2 cellular contexts compared by ENCODE assay signal in the genomic region with DNA sequence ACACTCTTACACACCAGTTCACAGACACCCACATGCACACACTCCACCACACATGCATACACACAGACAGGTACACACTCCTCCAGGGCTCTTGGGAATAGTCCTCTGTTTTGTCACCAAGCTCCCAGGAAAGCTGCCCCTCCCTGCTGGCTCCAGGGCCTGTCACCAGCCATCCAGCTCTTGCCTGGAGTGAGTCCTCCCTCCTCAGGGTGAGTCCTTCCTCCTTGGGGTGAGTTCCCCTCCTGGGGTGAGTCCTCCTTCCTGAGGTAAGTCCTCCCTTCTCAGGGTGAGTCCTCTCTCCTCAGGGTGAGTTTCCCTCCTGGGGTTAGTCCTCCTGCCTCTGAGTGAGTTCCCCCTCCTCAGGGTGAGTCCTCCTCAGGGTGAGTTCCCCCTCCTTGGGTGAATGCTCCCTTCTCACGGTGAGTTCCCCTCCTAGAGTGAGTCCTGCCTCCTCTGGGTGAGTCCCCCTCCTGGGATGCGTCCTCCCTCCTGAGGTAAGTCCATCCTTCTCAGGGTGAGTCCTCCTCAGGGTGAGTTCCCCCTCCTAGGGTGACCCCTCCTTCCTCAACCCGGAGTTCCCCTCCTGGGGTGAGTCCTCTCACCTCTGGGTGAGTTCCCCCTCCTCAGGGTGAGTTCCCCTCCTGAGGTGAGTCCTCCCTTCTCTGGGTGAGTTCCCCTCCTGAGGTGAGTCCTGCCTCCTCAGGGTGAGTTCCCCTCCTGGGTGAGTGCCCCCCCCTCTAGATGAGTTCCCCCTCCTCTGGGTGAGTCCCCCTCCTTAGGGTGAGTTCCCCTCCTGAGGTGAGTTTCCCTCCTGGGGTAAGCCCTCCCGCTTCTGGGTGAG.
TF ChIP-seq lines count a peak whose summit lies in the region.

No MANE protein-coding gene starts in this region.

TF ChIP-seq in WTC11, 78 proteins besides CTCF, POLR2A, EP300 and RAD21:
- TF ChIP-seq, protein P1, sequence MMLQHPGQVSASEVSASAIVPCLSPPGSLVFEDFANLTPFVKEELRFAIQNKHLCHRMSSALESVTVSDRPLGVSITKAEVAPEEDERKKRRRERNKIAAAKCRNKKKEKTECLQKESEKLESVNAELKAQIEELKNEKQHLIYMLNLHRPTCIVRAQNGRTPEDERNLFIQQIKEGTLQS (CRISPR knock-in tag; conservative IDR thresholded peaks at IDR 0.05), result no peak
- TF ChIP-seq, protein P2, sequence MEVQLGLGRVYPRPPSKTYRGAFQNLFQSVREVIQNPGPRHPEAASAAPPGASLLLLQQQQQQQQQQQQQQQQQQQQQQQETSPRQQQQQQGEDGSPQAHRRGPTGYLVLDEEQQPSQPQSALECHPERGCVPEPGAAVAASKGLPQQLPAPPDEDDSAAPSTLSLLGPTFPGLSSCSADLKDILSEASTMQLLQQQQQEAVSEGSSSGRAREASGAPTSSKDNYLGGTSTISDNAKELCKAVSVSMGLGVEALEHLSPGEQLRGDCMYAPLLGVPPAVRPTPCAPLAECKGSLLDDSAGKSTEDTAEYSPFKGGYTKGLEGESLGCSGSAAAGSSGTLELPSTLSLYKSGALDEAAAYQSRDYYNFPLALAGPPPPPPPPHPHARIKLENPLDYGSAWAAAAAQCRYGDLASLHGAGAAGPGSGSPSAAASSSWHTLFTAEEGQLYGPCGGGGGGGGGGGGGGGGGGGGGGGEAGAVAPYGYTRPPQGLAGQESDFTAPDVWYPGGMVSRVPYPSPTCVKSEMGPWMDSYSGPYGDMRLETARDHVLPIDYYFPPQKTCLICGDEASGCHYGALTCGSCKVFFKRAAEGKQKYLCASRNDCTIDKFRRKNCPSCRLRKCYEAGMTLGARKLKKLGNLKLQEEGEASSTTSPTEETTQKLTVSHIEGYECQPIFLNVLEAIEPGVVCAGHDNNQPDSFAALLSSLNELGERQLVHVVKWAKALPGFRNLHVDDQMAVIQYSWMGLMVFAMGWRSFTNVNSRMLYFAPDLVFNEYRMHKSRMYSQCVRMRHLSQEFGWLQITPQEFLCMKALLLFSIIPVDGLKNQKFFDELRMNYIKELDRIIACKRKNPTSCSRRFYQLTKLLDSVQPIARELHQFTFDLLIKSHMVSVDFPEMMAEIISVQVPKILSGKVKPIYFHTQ (CRISPR knock-in tag; IDR thresholded peaks at IDR 0.05), result no peak
- TF ChIP-seq, protein P3, sequence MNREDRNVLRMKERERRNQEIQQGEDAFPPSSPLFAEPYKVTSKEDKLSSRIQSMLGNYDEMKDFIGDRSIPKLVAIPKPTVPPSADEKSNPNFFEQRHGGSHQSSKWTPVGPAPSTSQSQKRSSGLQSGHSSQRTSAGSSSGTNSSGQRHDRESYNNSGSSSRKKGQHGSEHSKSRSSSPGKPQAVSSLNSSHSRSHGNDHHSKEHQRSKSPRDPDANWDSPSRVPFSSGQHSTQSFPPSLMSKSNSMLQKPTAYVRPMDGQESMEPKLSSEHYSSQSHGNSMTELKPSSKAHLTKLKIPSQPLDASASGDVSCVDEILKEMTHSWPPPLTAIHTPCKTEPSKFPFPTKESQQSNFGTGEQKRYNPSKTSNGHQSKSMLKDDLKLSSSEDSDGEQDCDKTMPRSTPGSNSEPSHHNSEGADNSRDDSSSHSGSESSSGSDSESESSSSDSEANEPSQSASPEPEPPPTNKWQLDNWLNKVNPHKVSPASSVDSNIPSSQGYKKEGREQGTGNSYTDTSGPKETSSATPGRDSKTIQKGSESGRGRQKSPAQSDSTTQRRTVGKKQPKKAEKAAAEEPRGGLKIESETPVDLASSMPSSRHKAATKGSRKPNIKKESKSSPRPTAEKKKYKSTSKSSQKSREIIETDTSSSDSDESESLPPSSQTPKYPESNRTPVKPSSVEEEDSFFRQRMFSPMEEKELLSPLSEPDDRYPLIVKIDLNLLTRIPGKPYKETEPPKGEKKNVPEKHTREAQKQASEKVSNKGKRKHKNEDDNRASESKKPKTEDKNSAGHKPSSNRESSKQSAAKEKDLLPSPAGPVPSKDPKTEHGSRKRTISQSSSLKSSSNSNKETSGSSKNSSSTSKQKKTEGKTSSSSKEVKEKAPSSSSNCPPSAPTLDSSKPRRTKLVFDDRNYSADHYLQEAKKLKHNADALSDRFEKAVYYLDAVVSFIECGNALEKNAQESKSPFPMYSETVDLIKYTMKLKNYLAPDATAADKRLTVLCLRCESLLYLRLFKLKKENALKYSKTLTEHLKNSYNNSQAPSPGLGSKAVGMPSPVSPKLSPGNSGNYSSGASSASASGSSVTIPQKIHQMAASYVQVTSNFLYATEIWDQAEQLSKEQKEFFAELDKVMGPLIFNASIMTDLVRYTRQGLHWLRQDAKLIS (CRISPR knock-in tag; IDR thresholded peaks at IDR 0.05; ENCODE audit: borderline replicate concordance), result no peak
- TF ChIP-seq, protein P4, sequence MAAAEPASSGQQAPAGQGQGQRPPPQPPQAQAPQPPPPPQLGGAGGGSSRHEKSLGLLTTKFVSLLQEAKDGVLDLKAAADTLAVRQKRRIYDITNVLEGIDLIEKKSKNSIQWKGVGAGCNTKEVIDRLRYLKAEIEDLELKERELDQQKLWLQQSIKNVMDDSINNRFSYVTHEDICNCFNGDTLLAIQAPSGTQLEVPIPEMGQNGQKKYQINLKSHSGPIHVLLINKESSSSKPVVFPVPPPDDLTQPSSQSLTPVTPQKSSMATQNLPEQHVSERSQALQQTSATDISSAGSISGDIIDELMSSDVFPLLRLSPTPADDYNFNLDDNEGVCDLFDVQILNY (CRISPR knock-in tag; IDR thresholded peaks at IDR 0.05), result no peak
- TF ChIP-seq ZNF263 (CRISPR knock-in tag; IDR thresholded peaks at IDR 0.05; ENCODE audit: low read depth) (peak; percentile 58; the same call in 1 of the 2 replicates), ZNF121 (CRISPR knock-in tag; IDR thresholded peaks at IDR 0.05) (no peak)
TF ChIP-seq in WTC11: peak in this region for 1.

TF ChIP-seq in HepG2, 621 proteins besides CTCF, POLR2A, EP300 and RAD21:
- TF ChIP-seq GZF1 (CRISPR knock-in tag; IDR thresholded peaks at IDR 0.05) (no peak), ZNF451 (CRISPR knock-in tag; IDR thresholded peaks at IDR 0.05) (no peak), PHF5A (CRISPR knock-in tag; IDR thresholded peaks at IDR 0.05; ENCODE audit: low read depth, unreplicated experiment) (no peak), KAT2B (IDR thresholded peaks at IDR 0.05; ENCODE audit: borderline replicate concordance, low read depth, low read length) (no peak), ZIK1 (CRISPR knock-in tag; IDR thresholded peaks at IDR 0.05; ENCODE audit: borderline replicate concordance, low read depth) (no peak), ZNF263 (CRISPR knock-in tag; IDR thresholded peaks at IDR 0.05) (peak; percentile 87), SETDB1 (CRISPR knock-in tag; IDR thresholded peaks at IDR 0.05; ENCODE audit: borderline replicate concordance) (no peak)
- TF ChIP-seq, protein P5, sequence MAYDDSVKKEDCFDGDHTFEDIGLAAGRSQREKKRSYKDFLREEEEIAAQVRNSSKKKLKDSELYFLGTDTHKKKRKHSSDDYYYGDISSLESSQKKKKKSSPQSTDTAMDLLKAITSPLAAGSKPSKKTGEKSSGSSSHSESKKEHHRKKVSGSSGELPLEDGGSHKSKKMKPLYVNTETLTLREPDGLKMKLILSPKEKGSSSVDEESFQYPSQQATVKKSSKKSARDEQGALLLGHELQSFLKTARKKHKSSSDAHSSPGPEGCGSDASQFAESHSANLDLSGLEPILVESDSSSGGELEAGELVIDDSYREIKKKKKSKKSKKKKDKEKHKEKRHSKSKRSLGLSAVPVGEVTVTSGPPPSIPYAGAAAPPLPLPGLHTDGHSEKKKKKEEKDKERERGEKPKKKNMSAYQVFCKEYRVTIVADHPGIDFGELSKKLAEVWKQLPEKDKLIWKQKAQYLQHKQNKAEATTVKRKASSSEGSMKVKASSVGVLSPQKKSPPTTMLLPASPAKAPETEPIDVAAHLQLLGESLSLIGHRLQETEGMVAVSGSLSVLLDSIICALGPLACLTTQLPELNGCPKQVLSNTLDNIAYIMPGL (CRISPR knock-in tag; IDR thresholded peaks at IDR 0.05; ENCODE audit: borderline replicate concordance in 1 of 2, low read depth in 1 of 2), result no peak
- TF ChIP-seq, protein P6, sequence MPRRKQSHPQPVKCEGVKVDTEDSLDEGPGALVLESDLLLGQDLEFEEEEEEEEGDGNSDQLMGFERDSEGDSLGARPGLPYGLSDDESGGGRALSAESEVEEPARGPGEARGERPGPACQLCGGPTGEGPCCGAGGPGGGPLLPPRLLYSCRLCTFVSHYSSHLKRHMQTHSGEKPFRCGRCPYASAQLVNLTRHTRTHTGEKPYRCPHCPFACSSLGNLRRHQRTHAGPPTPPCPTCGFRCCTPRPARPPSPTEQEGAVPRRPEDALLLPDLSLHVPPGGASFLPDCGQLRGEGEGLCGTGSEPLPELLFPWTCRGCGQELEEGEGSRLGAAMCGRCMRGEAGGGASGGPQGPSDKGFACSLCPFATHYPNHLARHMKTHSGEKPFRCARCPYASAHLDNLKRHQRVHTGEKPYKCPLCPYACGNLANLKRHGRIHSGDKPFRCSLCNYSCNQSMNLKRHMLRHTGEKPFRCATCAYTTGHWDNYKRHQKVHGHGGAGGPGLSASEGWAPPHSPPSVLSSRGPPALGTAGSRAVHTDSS (CRISPR knock-in tag; conservative IDR thresholded peaks at IDR 0.05), result no peak
